ENCODE assay signal across 23 cellular contexts in genomic region chr1:41790351-41790750, GRCh38.
DNase-seq lines count a peak whose midpoint lies in the region; ATAC-seq and TF ChIP-seq lines count a peak whose summit lies in the region.
"Had no signal": no experiment of that assay in that cellular context is flagged by ENCODE, and none has a peak within 500 bp of the region (broad histone marks: within the 10 kb centered on the region; RNA-seq: fewer than 3 reads in every experiment).

No MANE protein-coding gene starts in this region.

- POLR2A ChIA-PET in PC-9 (lab: Charles Lee; ENCODE audit: unreplicated experiment): no interaction called here
- POLR2A ChIA-PET in PC-3 (lab: Charles Lee; ENCODE audit: unreplicated experiment): no interaction called here

- H3K27ac Mint-ChIP-seq in effector memory CD8-positive, alpha-beta T cell: peak overlapping the region; percentile 39 to 93
- H3K27ac Mint-ChIP-seq: CD8-positive, alpha-beta T cell; mesothelial cell of epicardium; naive B cell had no signal

- no peaks in the 10 kb centered on the region for H4K20me1 ChIP-seq in PC-9 (ENCODE audit: insufficient read depth)
- H4K20me1 ChIP-seq in PC-3 (ENCODE audit: low read length): no peaks in the 10 kb centered on the region

- H3K4me1 ChIP-seq in PC-9 (replicated peaks; ENCODE audit: insufficient read depth): peaks cover 28% of the 10 kb centered on the region
- peaks cover 4% of the 10 kb centered on the region; the same call in 1 of the 2 replicates for H3K4me1 ChIP-seq in PC-3 (ENCODE audit: insufficient read depth, low read length)

- H3K4me2 ChIP-seq in PC-9: peak overlapping the region; percentile 34
- no peak overlapping the region for H3K4me2 ChIP-seq in PC-3 (ENCODE audit: low read length)

- intact Hi-C loops in PC-9 (cut with micrococcal nuclease; ENCODE audit: unreplicated experiment) (no loop called here), PC-3 (cut with micrococcal nuclease) (no loop called here)

- no peaks in the 10 kb centered on the region for H3K36me3 Mint-ChIP-seq in effector memory CD8-positive, alpha-beta T cell (ENCODE audit: insufficient read depth)
- H3K36me3 Mint-ChIP-seq: CD8-positive, alpha-beta T cell; mesothelial cell of epicardium; naive B cell had no signal

- DNase-seq in NOMO-1 treated with DMSO at 0.1 percent for 48 hours (lab: John Stamatoyannopoulos, UW; ENCODE audit: unreplicated experiment) (peak; percentile 17), NOMO-1 treated with dmso at 0.1 percent for 144 hours (lab: John Stamatoyannopoulos, UW; ENCODE audit: unreplicated experiment) (no peak), PC-9 (no peak), DMS153 treated with DMSO at 0.1 percent for 48 hours (lab: John Stamatoyannopoulos, UW; ENCODE audit: unreplicated experiment) (no peak), PC-3 (no peak)
- DNase-seq in effector memory CD8-positive, alpha-beta T cell: no peak
- DNase-seq: activated CD4-positive, CD25-positive, alpha-beta regulatory T cell treated with anti-CD3 and anti-CD28 coated beads, Interleukin-2, amount 50 U/mL, for 72 hours; activated CD8-positive, alpha-beta memory T cell treated with anti-CD3 and anti-CD28 coated beads, Interleukin-2, amount 50 U/mL, for 4 hours; CD8-positive, alpha-beta T cell; cerebellar nuclear complex; DMS153; left ventricle myocardium superior; naive B cell; NCI-H1105; NCI-H187 treated with DMSO at 0.1 percent for 48 hours; NCI-H524 treated with DMSO at 0.1 percent for 48 hours; NK-92 treated with Interleukin-12 subunit alpha and Interleukin-12 subunit beta, amount 100 ng/mL, for 24 hours; SIG-M5; stimulated activated naive CD8-positive, alpha-beta T cell treated with anti-CD3 and anti-CD28 coated beads, Interleukin-15, Interleukin-2, amounts not matched to agents 100 U/mL and 50 U/mL, for 24 hours had no signal

- H3K79me2 ChIP-seq in PC-9 (ENCODE audit: low read depth) (no peaks in the 10 kb centered on the region), PC-3 (ENCODE audit: low read length) (no peaks in the 10 kb centered on the region)

- peaks cover 43 to 44% of the 10 kb centered on the region in 2 donors for H3K4me1 Mint-ChIP-seq in effector memory CD8-positive, alpha-beta T cell (ENCODE audit: low read depth in 2 of 2)
- H3K4me1 Mint-ChIP-seq: mesothelial cell of epicardium had no signal

- peak overlapping the region; percentile 52; the same call in 1 of the 2 replicates for H3K27ac ChIP-seq in 22Rv1
- 0 out of 2 replicates have a peak overlapping the region, but pooled peaks have one; percentile 40 for H3K27ac ChIP-seq in PC-9
- H3K27ac ChIP-seq in PC-3 (ENCODE audit: low read length): no peak overlapping the region

- H3F3A ChIP-seq in PC-9 (ENCODE audit: insufficient read depth, low read depth): peaks cover 23% of the 10 kb centered on the region
- H3F3A ChIP-seq in PC-3 (ENCODE audit: low read length, unreplicated experiment): no peaks in the 10 kb centered on the region

- no peaks in the 10 kb centered on the region for H3K9me3 ChIP-seq in PC-9 (ENCODE audit: insufficient read depth, low read depth)
- no peaks in the 10 kb centered on the region for H3K9me3 ChIP-seq in PC-3 (ENCODE audit: low read length)

- H3K4me3 ChIP-seq in PC-9 (no peak overlapping the region), PC-3 (ENCODE audit: low read length) (no peak overlapping the region)

- H3K9ac ChIP-seq in PC-3 (ENCODE audit: low read length): no peak overlapping the region

- no TSS peak for BruUV-seq in PC-9 (replicated peaks; lab: Mats Ljungman, UMichigan)
- no TSS peak for BruUV-seq in PC-3 (replicated peaks; lab: Mats Ljungman, UMichigan)

- no peaks in the 10 kb centered on the region for H3K9me3 Mint-ChIP-seq in effector memory CD8-positive, alpha-beta T cell
- H3K9me3 Mint-ChIP-seq: activated T-helper 2 cell treated with anti-CD3 and anti-CD28 coated beads, Interferon-gamma antibody, Interleukin-2, Interleukin-4, amounts not matched to agents 10 μg/mL and 5 μg/mL and 100 μg/mL, durations not matched to agents 14 hours and 24 hours and 36 hours; CD8-positive, alpha-beta T cell; mesothelial cell of epicardium; naive B cell had no signal

- H3K9me2 ChIP-seq in PC-9 (ENCODE audit: insufficient read depth): no peaks in the 10 kb centered on the region
- no peaks in the 10 kb centered on the region for H3K9me2 ChIP-seq in PC-3 (replicated peaks; ENCODE audit: low read length)

- TF ChIP-seq CTCF in 22Rv1 (IDR thresholded peaks at IDR 0.05) (no peak), PC-9 (conservative IDR thresholded peaks at IDR 0.05) (no peak), PC-3 (conservative IDR thresholded peaks at IDR 0.05; ENCODE audit: low read depth, low read length) (no peak)

- CTCF ChIA-PET in PC-9 (lab: Charles Lee): interaction anchor here (0.6 to 0.8 kb wide), 2 partner anchors 218 to 383 kb away, joined by 3 to 4 read pairs; no protein-coding TSS in a partner anchor
- CTCF ChIA-PET in PC-3 (lab: Charles Lee): no interaction called here

- ATAC-seq in effector memory CD8-positive, alpha-beta T cell (replicated peaks): no peak
- ATAC-seq in HG03378 (IDR thresholded peaks at IDR 0.05; ENCODE audit: unreplicated experiment) (no peak), PC-3 (no peak)
- ATAC-seq: CD8-positive, alpha-beta T cell; left ventricle myocardium superior; stimulated activated naive CD8-positive, alpha-beta T cell treated with anti-CD3 and anti-CD28 coated beads, Interleukin-15, Interleukin-2, amounts not matched to agents 100 U/mL and 50 U/mL, for 24 hours had no signal

- H3K36me3 ChIP-seq in PC-9 (ENCODE audit: low read depth) (no peaks in the 10 kb centered on the region), PC-3 (ENCODE audit: low read depth, low read length) (no peaks in the 10 kb centered on the region)

- no peaks in the 10 kb centered on the region for H3K27me3 ChIP-seq in PC-9 (ENCODE audit: insufficient read depth, low read depth)
- H3K27me3 ChIP-seq in PC-3 (ENCODE audit: low read length): no peaks in the 10 kb centered on the region

- peak overlapping the region; percentile 64 to 79 for H3K4me3 Mint-ChIP-seq in effector memory CD8-positive, alpha-beta T cell
- H3K4me3 Mint-ChIP-seq: CD8-positive, alpha-beta T cell; mesothelial cell of epicardium had no signal

- no peaks in the 10 kb centered on the region for H3K27me3 Mint-ChIP-seq in effector memory CD8-positive, alpha-beta T cell
- H3K27me3 Mint-ChIP-seq: naive B cell had no signal

- H2AFZ ChIP-seq in PC-9: no peak overlapping the region
- H2AFZ ChIP-seq in PC-3 (ENCODE audit: low read length): no peak overlapping the region
